In the genomic region with DNA sequence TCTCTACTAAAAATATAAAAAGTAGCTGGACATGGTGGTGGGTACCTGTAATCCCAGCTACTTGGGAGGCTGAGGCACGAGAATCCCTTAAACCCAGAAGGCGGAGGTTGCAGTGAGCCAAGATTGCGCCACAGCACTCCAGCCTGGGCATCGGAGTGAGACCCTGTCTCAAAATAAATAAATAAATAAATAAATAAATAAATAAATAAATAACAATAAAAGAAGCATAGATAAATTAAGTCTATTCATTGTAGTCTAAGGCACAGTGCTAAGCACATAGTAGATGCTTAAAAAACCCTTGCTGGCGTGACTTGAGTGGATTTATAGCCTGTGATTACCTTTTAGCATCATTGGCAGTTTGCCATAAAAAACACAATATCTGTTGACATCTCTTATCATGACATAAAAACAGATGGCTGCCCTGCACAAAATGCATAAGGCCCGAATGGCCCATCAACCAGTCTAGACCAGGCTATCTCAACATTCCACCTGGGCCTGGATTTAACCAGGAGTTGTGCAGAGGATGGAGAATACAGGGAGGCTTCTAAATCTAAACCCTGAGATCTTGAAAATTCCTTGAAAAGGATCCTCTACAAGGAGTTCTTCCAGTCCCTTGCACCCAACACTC, we compare ENCODE assay signal across 14 cellular contexts.
"Had no signal": no experiment of that assay in that cellular context is flagged by ENCODE, and none has a peak within 500 bp of the region (broad histone marks: within the 10 kb centered on the region; RNA-seq: fewer than 3 reads in every experiment).

No MANE protein-coding gene starts in this region.

- H3K36me3 ChIP-seq: left lung, pancreas, sigmoid colon had no signal

- FAIRE-seq: endothelial cell of umbilical vein, islet of Langerhans, pancreas, urothelium cell line had no signal

- H3K4me3 ChIP-seq: left lung, pancreas, sigmoid colon had no signal

- H3K4me1 ChIP-seq: left lung, pancreas, sigmoid colon had no signal

- H3K27ac ChIP-seq: left lung, pancreas, sigmoid colon had no signal

- DNase-seq: activated naive CD4-positive, alpha-beta T cell; activated naive CD8-positive, alpha-beta T cell treated with anti-CD3 and anti-CD28 coated beads, Interleukin-2, amount 50 U/mL, for 24 hours; aorta; cerebellar nuclear complex; effector CD8-positive, alpha-beta T cell; left lung; naive thymus-derived CD8-positive, alpha-beta T cell; pancreas; sigmoid colon; stimulated activated CD4-positive, alpha-beta T cell treated with anti-CD3 and anti-CD28 coated beads, Interleukin-1b, Interleukin-23, amount 100 ng/mL, for 48 hours had no signal

- ATAC-seq: activated CD4-positive, CD25-positive, alpha-beta regulatory T cell treated with anti-CD3 and anti-CD28 coated beads, Interleukin-2, amount 50 U/mL, for 24 hours; activated naive CD8-positive, alpha-beta T cell treated with anti-CD3 and anti-CD28 coated beads, Interleukin-2, amount 50 U/mL, for 24 hours; left lung; naive thymus-derived CD8-positive, alpha-beta T cell; pancreas had no signal

- H3K27me3 ChIP-seq: pancreas had no signal

- H3K9me3 ChIP-seq: left lung, pancreas, sigmoid colon had no signal
